1 cellular context compared by ENCODE assay signal in the genomic region with DNA sequence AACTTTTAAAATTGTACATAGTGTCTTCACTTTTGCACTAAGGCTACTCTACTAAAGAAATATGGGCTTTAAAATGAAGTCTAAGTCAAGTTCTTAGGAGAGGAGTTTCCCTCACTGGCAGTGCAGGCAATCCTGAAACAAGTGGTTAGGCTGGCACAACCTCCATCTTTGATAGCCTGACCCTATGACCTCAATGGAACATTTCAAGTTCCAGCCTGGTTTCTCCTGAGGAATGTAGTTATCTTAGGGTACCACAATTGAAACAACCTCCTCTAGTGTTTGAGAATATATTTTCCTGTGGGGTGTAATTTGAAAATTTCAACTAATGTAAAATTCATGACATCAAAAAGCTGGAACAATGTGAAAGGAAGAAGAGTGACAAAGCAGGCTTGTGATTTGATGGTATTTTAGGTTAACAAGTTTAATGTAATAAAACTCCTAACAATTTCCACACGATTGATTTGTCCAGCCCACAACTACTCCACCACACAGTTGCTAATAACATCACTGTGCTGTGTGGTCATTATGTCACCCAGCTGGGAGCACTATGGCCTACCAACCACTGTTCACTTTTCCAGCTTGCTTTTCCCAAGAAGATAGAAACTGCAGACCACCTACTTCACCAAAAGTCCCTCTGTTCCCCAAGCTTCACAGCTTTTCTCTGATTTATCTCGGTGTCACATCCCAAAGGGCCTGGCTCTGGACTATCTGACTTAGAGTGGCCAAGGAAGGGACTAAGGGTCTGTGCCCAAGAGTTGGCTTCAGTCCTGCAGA.
TF ChIP-seq lines count a peak whose summit lies in the region.

No MANE protein-coding gene starts in this region.

TF ChIP-seq in GM23338, 12 proteins besides CTCF, POLR2A, EP300 and RAD21 (continued from another document):
- TF ChIP-seq, protein P1, sequence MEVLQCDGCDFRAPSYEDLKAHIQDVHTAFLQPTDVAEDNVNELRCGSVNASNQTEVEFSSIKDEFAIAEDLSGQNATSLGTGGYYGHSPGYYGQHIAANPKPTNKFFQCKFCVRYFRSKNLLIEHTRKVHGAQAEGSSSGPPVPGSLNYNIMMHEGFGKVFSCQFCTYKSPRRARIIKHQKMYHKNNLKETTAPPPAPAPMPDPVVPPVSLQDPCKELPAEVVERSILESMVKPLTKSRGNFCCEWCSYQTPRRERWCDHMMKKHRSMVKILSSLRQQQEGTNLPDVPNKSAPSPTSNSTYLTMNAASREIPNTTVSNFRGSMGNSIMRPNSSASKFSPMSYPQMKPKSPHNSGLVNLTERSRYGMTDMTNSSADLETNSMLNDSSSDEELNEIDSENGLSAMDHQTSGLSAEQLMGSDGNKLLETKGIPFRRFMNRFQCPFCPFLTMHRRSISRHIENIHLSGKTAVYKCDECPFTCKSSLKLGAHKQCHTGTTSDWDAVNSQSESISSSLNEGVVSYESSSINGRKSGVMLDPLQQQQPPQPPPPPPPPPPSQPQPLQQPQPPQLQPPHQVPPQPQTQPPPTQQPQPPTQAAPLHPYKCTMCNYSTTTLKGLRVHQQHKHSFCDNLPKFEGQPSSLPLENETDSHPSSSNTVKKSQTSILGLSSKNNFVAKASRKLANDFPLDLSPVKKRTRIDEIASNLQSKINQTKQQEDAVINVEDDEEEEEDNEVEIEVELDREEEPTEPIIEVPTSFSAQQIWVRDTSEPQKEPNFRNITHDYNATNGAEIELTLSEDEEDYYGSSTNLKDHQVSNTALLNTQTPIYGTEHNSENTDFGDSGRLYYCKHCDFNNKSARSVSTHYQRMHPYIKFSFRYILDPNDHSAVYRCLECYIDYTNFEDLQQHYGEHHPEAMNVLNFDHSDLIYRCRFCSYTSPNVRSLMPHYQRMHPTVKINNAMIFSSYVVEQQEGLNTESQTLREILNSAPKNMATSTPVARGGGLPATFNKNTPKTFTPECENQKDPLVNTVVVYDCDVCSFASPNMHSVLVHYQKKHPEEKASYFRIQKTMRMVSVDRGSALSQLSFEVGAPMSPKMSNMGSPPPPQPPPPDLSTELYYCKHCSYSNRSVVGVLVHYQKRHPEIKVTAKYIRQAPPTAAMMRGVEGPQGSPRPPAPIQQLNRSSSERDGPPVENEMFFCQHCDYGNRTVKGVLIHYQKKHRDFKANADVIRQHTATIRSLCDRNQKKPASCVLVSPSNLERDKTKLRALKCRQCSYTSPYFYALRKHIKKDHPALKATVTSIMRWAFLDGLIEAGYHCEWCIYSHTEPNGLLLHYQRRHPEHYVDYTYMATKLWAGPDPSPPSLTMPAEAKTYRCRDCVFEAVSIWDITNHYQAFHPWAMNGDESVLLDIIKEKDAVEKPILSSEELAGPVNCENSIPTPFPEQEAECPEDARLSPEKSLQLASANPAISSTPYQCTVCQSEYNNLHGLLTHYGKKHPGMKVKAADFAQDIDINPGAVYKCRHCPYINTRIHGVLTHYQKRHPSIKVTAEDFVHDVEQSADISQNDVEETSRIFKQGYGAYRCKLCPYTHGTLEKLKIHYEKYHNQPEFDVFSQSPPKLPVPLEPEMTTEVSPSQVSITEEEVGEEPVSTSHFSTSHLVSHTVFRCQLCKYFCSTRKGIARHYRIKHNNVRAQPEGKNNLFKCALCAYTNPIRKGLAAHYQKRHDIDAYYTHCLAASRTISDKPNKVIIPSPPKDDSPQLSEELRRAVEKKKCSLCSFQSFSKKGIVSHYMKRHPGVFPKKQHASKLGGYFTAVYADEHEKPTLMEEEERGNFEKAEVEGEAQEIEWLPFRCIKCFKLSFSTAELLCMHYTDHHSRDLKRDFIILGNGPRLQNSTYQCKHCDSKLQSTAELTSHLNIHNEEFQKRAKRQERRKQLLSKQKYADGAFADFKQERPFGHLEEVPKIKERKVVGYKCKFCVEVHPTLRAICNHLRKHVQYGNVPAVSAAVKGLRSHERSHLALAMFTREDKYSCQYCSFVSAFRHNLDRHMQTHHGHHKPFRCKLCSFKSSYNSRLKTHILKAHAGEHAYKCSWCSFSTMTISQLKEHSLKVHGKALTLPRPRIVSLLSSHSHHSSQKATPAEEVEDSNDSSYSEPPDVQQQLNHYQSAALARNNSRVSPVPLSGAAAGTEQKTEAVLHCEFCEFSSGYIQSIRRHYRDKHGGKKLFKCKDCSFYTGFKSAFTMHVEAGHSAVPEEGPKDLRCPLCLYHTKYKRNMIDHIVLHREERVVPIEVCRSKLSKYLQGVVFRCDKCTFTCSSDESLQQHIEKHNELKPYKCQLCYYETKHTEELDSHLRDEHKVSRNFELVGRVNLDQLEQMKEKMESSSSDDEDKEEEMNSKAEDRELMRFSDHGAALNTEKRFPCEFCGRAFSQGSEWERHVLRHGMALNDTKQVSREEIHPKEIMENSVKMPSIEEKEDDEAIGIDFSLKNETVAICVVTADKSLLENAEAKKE (CRISPR knock-in tag; IDR thresholded peaks at IDR 0.05), result no peak
- no peak for TF ChIP-seq ZNF331 (CRISPR knock-in tag; IDR thresholded peaks at IDR 0.05; ENCODE audit: low read depth)
TF ChIP-seq in GM23338: peak in this region for 0.
